19 cellular contexts compared by ENCODE assay signal in genomic region chr18:55927831-55928230, GRCh38.
A peak's percentile ranks its signal among the peaks of the same experiment; 100 is the strongest.
DNase-seq lines count a peak whose midpoint lies in the region; ATAC-seq and TF ChIP-seq lines count a peak whose summit lies in the region.
"Had no signal": no experiment of that assay in that cellular context is flagged by ENCODE, and none has a peak within 500 bp of the region (broad histone marks: within the 10 kb centered on the region; RNA-seq: fewer than 3 reads in every experiment).

No MANE protein-coding gene starts in this region.

- H3K9me3 Mint-ChIP-seq in CD4-positive, alpha-beta memory T cell, result peaks cover 0 to 13% (median 3%) of the 10 kb centered on the region in 8 donors

- H3K9ac ChIP-seq in SK-N-MC (ENCODE audit: insufficient read length), result no peak overlapping the region

- H3K27ac Mint-ChIP-seq in CD4-positive, alpha-beta memory T cell, result no peak overlapping the region
- H3K27ac Mint-ChIP-seq: natural killer cell treated with Interleukin-12 subunit alpha and Interleukin-12 subunit beta and Interleukin-15 and Interleukin-18, amount 100 ng/mL, for 72 hours; progenitor cell of endocrine pancreas had no signal

- no peaks in the 10 kb centered on the region for H3K27me3 ChIP-seq in A673 (replicated peaks; ENCODE audit: insufficient read depth, low read depth, low read length, poor library complexity)
- no peaks in the 10 kb centered on the region for H3K27me3 ChIP-seq in CD4-positive, alpha-beta memory T cell (ENCODE audit: insufficient read depth, low read length)
- H3K27me3 ChIP-seq: colonic mucosa, heart left ventricle had no signal

- peaks cover 27% of the 10 kb centered on the region for H3K4me1 ChIP-seq in A673 (ENCODE audit: insufficient read depth, low read length, poor library complexity, severe bottlenecking)
- no peaks in the 10 kb centered on the region for H3K4me1 ChIP-seq in CD4-positive, alpha-beta memory T cell (ENCODE audit: insufficient read depth, low read length)
- H3K4me1 ChIP-seq: colonic mucosa, heart left ventricle had no signal

- TF ChIP-seq CTCF in A673 (conservative IDR thresholded peaks at IDR 0.05; ENCODE audit: low read depth, low read length), result no peak

- no TSS peak for BruUV-seq in A673 (replicated peaks; lab: Mats Ljungman, UMichigan)

- intact Hi-C loops in A673 (cut with micrococcal nuclease; ENCODE audit: unreplicated experiment), result no loop called here
- intact Hi-C loops in CD4-positive, alpha-beta memory T cell (cut with micrococcal nuclease), result no loop called here

- no peaks in the 10 kb centered on the region for H3K4me1 Mint-ChIP-seq in CD4-positive, alpha-beta memory T cell

- no peak overlapping the region for H3K4me3 Mint-ChIP-seq in CD4-positive, alpha-beta memory T cell
- H3K4me3 Mint-ChIP-seq: natural killer cell treated with Interleukin-12 subunit alpha and Interleukin-12 subunit beta and Interleukin-15 and Interleukin-18, amount 100 ng/mL, for 72 hours had no signal

- H3K36me3 ChIP-seq in A673 (ENCODE audit: insufficient read depth, low read length, poor library complexity, severe bottlenecking) (no peaks in the 10 kb centered on the region), SK-N-MC (ENCODE audit: insufficient read depth, low read length) (no peaks in the 10 kb centered on the region)
- no peaks in the 10 kb centered on the region for H3K36me3 ChIP-seq in CD4-positive, alpha-beta memory T cell (ENCODE audit: insufficient read depth, low read length)
- H3K36me3 ChIP-seq: colonic mucosa, heart left ventricle had no signal

- H3K27ac ChIP-seq in A673 (ENCODE audit: low read depth, low read length, poor library complexity, severe bottlenecking), result peak overlapping the region; percentile 20
- H3K27ac ChIP-seq in SK-N-MC, result no peak overlapping the region
- no peak overlapping the region for H3K27ac ChIP-seq in CD4-positive, alpha-beta memory T cell (ENCODE audit: low read depth, low read length)
- H3K27ac ChIP-seq: colonic mucosa, heart left ventricle had no signal

- no peaks in the 10 kb centered on the region for H3K36me3 Mint-ChIP-seq in CD4-positive, alpha-beta memory T cell
- H3K36me3 Mint-ChIP-seq: natural killer cell treated with Interleukin-12 subunit alpha and Interleukin-12 subunit beta and Interleukin-15 and Interleukin-18, amount 100 ng/mL, for 72 hours had no signal

- DNase-seq in A673 (ENCODE audit: low spot score) (peak; percentile 86), GM03348 (ENCODE audit: low spot score) (peak; percentile 66), SK-N-MC (ENCODE audit: low read depth, low spot score) (peak; percentile 52), fibroblast of peridontal ligament (ENCODE audit: extremely low read depth) (peak; percentile 97), COLO668 (lab: John Stamatoyannopoulos, UW; ENCODE audit: unreplicated experiment) (no peak), NCI-H1105 (lab: John Stamatoyannopoulos, UW) (no peak)
- DNase-seq in CD4-positive, alpha-beta memory T cell, result no peak
- DNase-seq: amniotic stem cell; colonic mucosa; H7; heart left ventricle; NCI-H2081 treated with DMSO at 0.1 percent for 48 hours; NCI-H526; stimulated activated naive CD4-positive, alpha-beta T cell treated with Interleukin-2 at 50 U/mL for 16 hours; trophoblast cell had no signal

- POLR2A ChIA-PET in A673 (lab: Charles Lee; ENCODE audit: low non-redundant PET), result interaction anchor here (0.6 to 0.7 kb wide), 2 partner anchors 55 to 372 kb away, joined by 3 to 5 read pairs; no protein-coding TSS in a partner anchor
- POLR2A ChIA-PET in CD4-positive, alpha-beta memory T cell (lab: Charles Lee; ENCODE audit: partially characterized antibody), result no interaction called here

- no peaks in the 10 kb centered on the region for H3K9me3 ChIP-seq in A673 (ENCODE audit: low read depth, low read length, poor library complexity, severe bottlenecking)
- H3K9me3 ChIP-seq in SK-N-MC (ENCODE audit: low read depth, low read length), result no peaks in the 10 kb centered on the region
- H3K9me3 ChIP-seq in CD4-positive, alpha-beta memory T cell (ENCODE audit: control insufficient read depth in 1 of 2, low read length in 2 of 2), result no peaks in the 10 kb centered on the region
- H3K9me3 ChIP-seq: colonic mucosa, heart left ventricle had no signal

- no peak for ATAC-seq in GM18868 (IDR thresholded peaks at IDR 0.05; ENCODE audit: unreplicated experiment)
- ATAC-seq: heart left ventricle; natural killer cell treated with Interleukin-12 subunit alpha and Interleukin-12 subunit beta and Interleukin-15 and Interleukin-18, amount 100 ng/mL, for 72 hours had no signal

- CTCF ChIA-PET in A673 (lab: Charles Lee), result no interaction called here
- CTCF ChIA-PET in CD4-positive, alpha-beta memory T cell (lab: Charles Lee; ENCODE audit: partially characterized antibody), result no interaction called here

- H3K27me3 Mint-ChIP-seq in CD4-positive, alpha-beta memory T cell, result no peaks in the 10 kb centered on the region
- H3K27me3 Mint-ChIP-seq: natural killer cell treated with Interleukin-12 subunit alpha and Interleukin-12 subunit beta and Interleukin-15 and Interleukin-18, amount 100 ng/mL, for 72 hours had no signal

- no peak overlapping the region for H3K4me3 ChIP-seq in A673 (ENCODE audit: low read depth, low read length, poor library complexity, severe bottlenecking)
- H3K4me3 ChIP-seq in SK-N-MC, result peak overlapping the region; percentile 22; the same call in 1 of the 2 replicates
- no peak overlapping the region for H3K4me3 ChIP-seq in CD4-positive, alpha-beta memory T cell (ENCODE audit: low read length in 2 of 2)
- H3K4me3 ChIP-seq: colonic mucosa, heart left ventricle, lung had no signal

Comparison
In these comparisons a context has a peak if more than half of its experiments do, and no peak if none do; other contexts are left out.
1. DNase-seq: peak in A673 (single experiment), GM03348 (single experiment), SK-N-MC (single experiment) and fibroblast of peridontal ligament (single experiment); none in COLO668 (single experiment), CD4-positive, alpha-beta memory T cell (0 of 5) and NCI-H1105 (single experiment).